In the genomic region with DNA sequence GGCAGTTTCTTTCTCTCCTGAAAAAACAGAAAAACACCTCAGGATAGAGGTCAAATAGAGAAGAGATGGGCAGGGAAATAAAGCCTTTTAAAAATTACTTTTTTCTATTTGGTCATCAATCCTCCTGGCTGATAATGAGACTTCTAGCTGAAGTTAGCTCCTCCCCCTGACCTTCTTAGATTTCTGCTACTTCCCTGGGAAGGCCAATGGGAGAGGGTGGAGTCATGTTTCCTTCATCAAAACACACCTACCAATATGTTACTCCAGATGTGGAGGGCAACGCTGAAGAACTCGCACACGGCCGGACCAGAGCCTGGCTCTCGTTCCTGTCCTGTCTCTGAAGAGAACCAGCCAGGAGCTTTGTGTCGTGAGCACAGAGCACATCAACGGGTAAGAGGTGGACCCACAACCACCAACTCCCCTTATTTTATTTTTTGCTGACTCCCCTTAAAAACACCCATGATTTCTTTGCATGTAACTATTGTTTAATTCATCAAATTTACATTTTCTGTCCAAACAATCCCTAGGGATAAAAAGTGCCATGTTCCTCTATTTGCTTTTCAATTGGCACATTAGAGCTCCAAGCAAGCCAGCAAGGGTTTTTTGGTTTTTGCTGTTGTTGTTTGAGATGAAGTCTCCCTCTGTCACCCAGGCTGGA, we compare ENCODE assay signal across 28 cellular contexts.
DNase-seq lines count a peak whose midpoint lies in the region; ATAC-seq and TF ChIP-seq lines count a peak whose summit lies in the region.
"Had no signal": no experiment of that assay in that cellular context is flagged by ENCODE, and none has a peak within 500 bp of the region (broad histone marks: within the 10 kb centered on the region; RNA-seq: fewer than 3 reads in every experiment).

No MANE protein-coding gene starts in this region.

- no peaks in the 10 kb centered on the region for H3K36me3 ChIP-seq in neural progenitor cell
- H3K36me3 ChIP-seq: prostate gland, thoracic aorta, uterus had no signal

- ATAC-seq in GM21529 (IDR thresholded peaks at IDR 0.05; ENCODE audit: unreplicated experiment): no peak
- no peak for ATAC-seq in GM19463 (IDR thresholded peaks at IDR 0.05; ENCODE audit: unreplicated experiment)
- ATAC-seq: activated naive CD4-positive, alpha-beta T cell treated with anti-CD3 and anti-CD28 coated beads, Interleukin-2, amount 50 U/mL, for 72 hours; effector memory CD8-positive, alpha-beta T cell; esophagus mucosa; foreskin keratinocyte; left lobe of liver had no signal

- intact Hi-C loops in Calu3 (cut with micrococcal nuclease; ENCODE audit: unreplicated experiment): no loop called here

- H3K9me3 Mint-ChIP-seq in brain (no peaks in the 10 kb centered on the region), neural progenitor cell (no peaks in the 10 kb centered on the region), Calu3 (ENCODE audit: low read depth, unreplicated experiment) (no peaks in the 10 kb centered on the region)
- H3K9me3 Mint-ChIP-seq: activated naive CD4-positive, alpha-beta T cell treated with anti-CD3 and anti-CD28 coated beads, Interleukin-2, amount 50 U/mL, for 72 hours; activated T-helper 2 cell treated with anti-CD3 and anti-CD28 coated beads, Interferon-gamma antibody, Interleukin-2, Interleukin-4, amounts not matched to agents 10 μg/mL and 5 μg/mL and 100 μg/mL, durations not matched to agents 14 hours and 24 hours and 36 hours; effector memory CD8-positive, alpha-beta T cell; stimulated activated naive CD8-positive, alpha-beta T cell treated with anti-CD3 and anti-CD28 coated beads, Interleukin-15, Interleukin-2, amounts not matched to agents 100 ng/mL and 50 ng/mL, for 24 hours had no signal

- H3K27me3 ChIP-seq in neural progenitor cell: no peaks in the 10 kb centered on the region
- H3K27me3 ChIP-seq: foreskin keratinocyte, uterus had no signal

- H2AFZ ChIP-seq in neural progenitor cell (replicated peaks): no peak overlapping the region
- H2AFZ ChIP-seq: GM23248 had no signal

- H3K4me2 ChIP-seq in neural progenitor cell: no peak overlapping the region

- H3K4me3 Mint-ChIP-seq in brain: no peak overlapping the region
- no peak overlapping the region for H3K4me3 Mint-ChIP-seq in neural progenitor cell
- no peak overlapping the region for H3K4me3 Mint-ChIP-seq in Calu3 (ENCODE audit: low read depth, unreplicated experiment)
- H3K4me3 Mint-ChIP-seq: effector memory CD8-positive, alpha-beta T cell; stimulated activated naive CD8-positive, alpha-beta T cell treated with anti-CD3 and anti-CD28 coated beads, Interleukin-15, Interleukin-2, amounts not matched to agents 100 ng/mL and 50 ng/mL, for 24 hours had no signal

- no peak overlapping the region for H3K9ac ChIP-seq in neural progenitor cell
- H3K9ac ChIP-seq: GM23248 had no signal

- H3K4me3 ChIP-seq in neural progenitor cell: no peak overlapping the region
- H3K4me3 ChIP-seq: GM23248, prostate gland, thoracic aorta, uterus had no signal

- H3K27me3 Mint-ChIP-seq in brain (no peaks in the 10 kb centered on the region), neural progenitor cell (ENCODE audit: insufficient read depth, low read depth) (peaks cover 10% of the 10 kb centered on the region), Calu3 (ENCODE audit: unreplicated experiment) (peaks cover 84% of the 10 kb centered on the region)
- H3K27me3 Mint-ChIP-seq: stimulated activated naive CD8-positive, alpha-beta T cell treated with anti-CD3 and anti-CD28 coated beads, Interleukin-15, Interleukin-2, amounts not matched to agents 100 ng/mL and 50 ng/mL, for 24 hours had no signal

- DNase-seq in ELF-1 (ENCODE audit: low read depth, low spot score) (peak; percentile 14), NCI-H2171 (lab: John Stamatoyannopoulos, UW) (peak; percentile 81), neural progenitor cell (ENCODE audit: low spot score) (peak; percentile 20), Calu3 (no peak), NCI-H2029 (lab: John Stamatoyannopoulos, UW) (no peak)
- DNase-seq: activated CD4-positive, alpha-beta T cell treated with anti-CD3 and anti-CD28 coated beads, Interleukin-2, amount 50 U/mL, for 48 hours; activated CD4-positive, CD25-positive, alpha-beta regulatory T cell; anterior cingulate cortex; C1 segment of cervical spinal cord; Caco-2; cortex of kidney; effector memory CD8-positive, alpha-beta T cell; foreskin keratinocyte; GM23248; mesenchymal stem cell; NCI-H526; SW 1271; uterus had no signal

- no peaks in the 10 kb centered on the region for H3K4me1 ChIP-seq in neural progenitor cell
- H3K4me1 ChIP-seq: Caco-2, foreskin keratinocyte, prostate gland, uterus had no signal

- no TSS peak for BruUV-seq in Calu3 (replicated peaks; lab: Mats Ljungman, UMichigan)

- H4K20me1 ChIP-seq in neural progenitor cell (ENCODE audit: low read depth): no peaks in the 10 kb centered on the region

- TF ChIP-seq CTCF in brain (conservative IDR thresholded peaks at IDR 0.05) (no peak), neural progenitor cell (IDR thresholded peaks at IDR 0.05) (no peak), Calu3 (IDR thresholded peaks at IDR 0.05; ENCODE audit: unreplicated experiment) (no peak)

- H3K4me1 Mint-ChIP-seq in brain: no peaks in the 10 kb centered on the region
- H3K4me1 Mint-ChIP-seq in neural progenitor cell: peaks cover 5% of the 10 kb centered on the region
- H3K4me1 Mint-ChIP-seq in Calu3 (ENCODE audit: low read depth, unreplicated experiment): no peaks in the 10 kb centered on the region

- H3K9me3 ChIP-seq in neural progenitor cell (ENCODE audit: low read depth): no peaks in the 10 kb centered on the region
- H3K9me3 ChIP-seq: Caco-2, prostate gland, thoracic aorta, uterus had no signal

- H3K36me3 Mint-ChIP-seq in brain (peaks cover 72% of the 10 kb centered on the region), neural progenitor cell (peaks cover 38% of the 10 kb centered on the region), Calu3 (ENCODE audit: insufficient read depth, unreplicated experiment) (no peaks in the 10 kb centered on the region)

- H3K27ac ChIP-seq in neural progenitor cell: no peak overlapping the region
- H3K27ac ChIP-seq: foreskin keratinocyte, GM23248, prostate gland, thoracic aorta, uterus had no signal

- CTCF ChIA-PET in Calu3 (lab: Charles Lee): no interaction called here

- H3K27ac Mint-ChIP-seq in brain (peak overlapping the region in 3 of 5 experiments; percentile 26 to 72 (median 41)), neural progenitor cell (no peak overlapping the region), Calu3 (ENCODE audit: unreplicated experiment) (no peak overlapping the region)
- H3K27ac Mint-ChIP-seq: activated T-helper 2 cell treated with anti-CD3 and anti-CD28 coated beads, Interferon-gamma antibody, Interleukin-2, Interleukin-4, amounts not matched to agents 10 μg/mL and 5 μg/mL and 100 μg/mL, durations not matched to agents 14 hours and 24 hours and 36 hours; effector memory CD8-positive, alpha-beta T cell; stimulated activated naive CD8-positive, alpha-beta T cell treated with anti-CD3 and anti-CD28 coated beads, Interleukin-15, Interleukin-2, amounts not matched to agents 100 ng/mL and 50 ng/mL, for 24 hours had no signal

- H3F3A ChIP-seq in neural progenitor cell (ENCODE audit: low read depth): no peaks in the 10 kb centered on the region

- H3K79me2 ChIP-seq in neural progenitor cell (ENCODE audit: low read depth): no peaks in the 10 kb centered on the region

Comparison
In these comparisons a context has a peak if more than half of its experiments do, and no peak if none do; other contexts are left out.
1. DNase-seq: peak in ELF-1 (single experiment), NCI-H2171 (single experiment) and neural progenitor cell (single experiment); none in Calu3 (single experiment) and NCI-H2029 (single experiment).
2. H3K27ac Mint-ChIP-seq: peak in brain (3 of 5); none in neural progenitor cell (single experiment) and Calu3 (single experiment).